Comparison of ENCODE assay signal across 20 cellular contexts in genomic region chr1:149877211-149877946, GRCh38. TPM values are rescaled to one million over a fixed set of nuclear protein-coding genes. Genes with fewer than 3 reads are reported as not detected.
DNase-seq lines count a peak whose midpoint lies in the region; ATAC-seq and TF ChIP-seq lines count a peak whose summit lies in the region.
"Had no signal": no experiment of that assay in that cellular context is flagged by ENCODE, and none has a peak within 500 bp of the region (broad histone marks: within the 10 kb centered on the region; RNA-seq: fewer than 3 reads in every experiment).

No MANE protein-coding gene starts in this region.

- H3K4me3 ChIP-seq in left ventricle myocardium inferior, result no peak overlapping the region
- H3K4me3 ChIP-seq: HAP-1, Peyer's patch had no signal

- ATAC-seq in GM19328 (IDR thresholded peaks at IDR 0.05; ENCODE audit: unreplicated experiment), result no peak
- ATAC-seq in HG02885 (IDR thresholded peaks at IDR 0.05; ENCODE audit: poor library complexity, unreplicated experiment), result no peak

- no peaks in the 10 kb centered on the region for H3K27me3 ChIP-seq in left ventricle myocardium inferior (ENCODE audit: low read depth)
- H3K27me3 ChIP-seq: Peyer's patch had no signal

- H3K4me3 Mint-ChIP-seq in activated CD4-positive, alpha-beta T cell treated with anti-CD3 and anti-CD28 coated beads, Interleukin-2, amount 10 ng/mL, durations not matched to agents 24 days and 14 days, result no peak overlapping the region
- H3K4me3 Mint-ChIP-seq in glutamatergic neuron (ENCODE audit: unreplicated experiment), result no peak overlapping the region

- no peak overlapping the region for H3K27ac ChIP-seq in left ventricle myocardium inferior (replicated peaks)
- H3K27ac ChIP-seq: Peyer's patch had no signal

- peaks cover 2% of the 10 kb centered on the region for H3K36me3 Mint-ChIP-seq in activated CD4-positive, alpha-beta T cell treated with anti-CD3 and anti-CD28 coated beads, Interleukin-2, amount 10 ng/mL, durations not matched to agents 24 days and 14 days (ENCODE audit: low read depth)
- no peaks in the 10 kb centered on the region for H3K36me3 Mint-ChIP-seq in glutamatergic neuron (ENCODE audit: unreplicated experiment)

- no peaks in the 10 kb centered on the region for H3K36me3 ChIP-seq in left ventricle myocardium inferior
- H3K36me3 ChIP-seq: HAP-1, Peyer's patch had no signal

- intact Hi-C loops in activated CD4-positive, alpha-beta T cell treated with anti-CD3 and anti-CD28 coated beads, Interleukin-2, amount 10 ng/mL, durations not matched to agents 24 days and 14 days (cut with micrococcal nuclease), result no loop called here
- intact Hi-C loops in cardiac septum (cut with DNase I), result no loop called here
- intact Hi-C loops in left ventricle myocardium inferior (cut with micrococcal nuclease), result no loop called here

- H3K9me3 Mint-ChIP-seq in activated CD4-positive, alpha-beta T cell treated with anti-CD3 and anti-CD28 coated beads, Interleukin-2, amount 10 ng/mL, durations not matched to agents 24 days and 14 days, result no peaks in the 10 kb centered on the region
- H3K9me3 Mint-ChIP-seq in glutamatergic neuron (ENCODE audit: unreplicated experiment), result no peaks in the 10 kb centered on the region

- no peak overlapping the region for H3K27ac Mint-ChIP-seq in activated CD4-positive, alpha-beta T cell treated with anti-CD3 and anti-CD28 coated beads, Interleukin-2, amount 10 ng/mL, durations not matched to agents 24 days and 14 days
- H3K27ac Mint-ChIP-seq in glutamatergic neuron (ENCODE audit: unreplicated experiment), result peak overlapping the region; percentile 28

- DNase-seq in activated CD4-positive, alpha-beta T cell treated with anti-CD3 and anti-CD28 coated beads, Interleukin-2, amount 10 ng/mL, durations not matched to agents 24 days and 14 days, result peak; percentile 50
- no peak for DNase-seq in activated CD4-positive, alpha-beta T cell treated with anti-CD3 and anti-CD28 coated beads for 1 hour
- DNase-seq in cardiac septum (ENCODE audit: low spot score) (peak; percentile 70), left ventricle myocardium inferior (no peak), glutamatergic neuron (no peak), NCI-H748 (lab: John Stamatoyannopoulos, UW; ENCODE audit: unreplicated experiment) (no peak)
- DNase-seq: 8988T, C1 segment of cervical spinal cord, DMS53, IMR-90, MV-4-11, NCI-H1417 treated with DMSO at 0.1 percent for 48 hours, NCI-H2081, NCI-H510A treated with DMSO at 0.1 percent for 48 hours, Peyer's patch, Right ventricle myocardium superior had no signal

- H3K4me1 Mint-ChIP-seq in activated CD4-positive, alpha-beta T cell treated with anti-CD3 and anti-CD28 coated beads, Interleukin-2, amount 10 ng/mL, durations not matched to agents 24 days and 14 days, result peaks cover 20% of the 10 kb centered on the region
- H3K4me1 Mint-ChIP-seq in glutamatergic neuron (ENCODE audit: low read depth, unreplicated experiment), result no peaks in the 10 kb centered on the region

- H3K9me3 ChIP-seq in left ventricle myocardium inferior (replicated peaks), result no peaks in the 10 kb centered on the region
- H3K9me3 ChIP-seq: HAP-1, Peyer's patch had no signal

- no peak for TF ChIP-seq CTCF in left ventricle myocardium inferior (IDR thresholded peaks at IDR 0.05; ENCODE audit: borderline replicate concordance)
- TF ChIP-seq CTCF in glutamatergic neuron (IDR thresholded peaks at IDR 0.05; ENCODE audit: partially characterized antibody, unreplicated experiment), result no peak

- no peaks in the 10 kb centered on the region for H3K4me1 ChIP-seq in left ventricle myocardium inferior
- H3K4me1 ChIP-seq: HAP-1, Peyer's patch had no signal

- no peaks in the 10 kb centered on the region for H3K27me3 Mint-ChIP-seq in activated CD4-positive, alpha-beta T cell treated with anti-CD3 and anti-CD28 coated beads, Interleukin-2, amount 10 ng/mL, durations not matched to agents 24 days and 14 days
- H3K27me3 Mint-ChIP-seq in glutamatergic neuron (ENCODE audit: unreplicated experiment), result peaks cover 2% of the 10 kb centered on the region

RNA-seq across cellular contexts. Expression of gene BOLA1, which starts 22.0 kb away (rescaled TPM):
- 25.8 and 26.6 TPM in 2 replicates for total RNA-seq in activated CD4-positive, alpha-beta T cell treated with anti-CD3 and anti-CD28 coated beads, Interleukin-2, amount 10 ng/mL, durations not matched to agents 24 days and 14 days
- 13.8 TPM for total RNA-seq in cardiac septum
- total RNA-seq in left ventricle myocardium inferior, result 19.4 TPM
- total RNA-seq in glutamatergic neuron (ENCODE audit: unreplicated experiment), result 6.4 TPM

RNA-seq across cellular contexts. Expression of gene SV2A, which starts 40.3 kb away (rescaled TPM):
- 18.0 and 18.9 TPM in 2 replicates for total RNA-seq in activated CD4-positive, alpha-beta T cell treated with anti-CD3 and anti-CD28 coated beads, Interleukin-2, amount 10 ng/mL, durations not matched to agents 24 days and 14 days
- total RNA-seq in cardiac septum (0.83 TPM), left ventricle myocardium inferior (0.44 TPM), glutamatergic neuron (ENCODE audit: unreplicated experiment) (34.9 TPM)
- total RNA-seq: HT-29 had no signal

RNA-seq across cellular contexts. Expression of gene SF3B4, which starts 50.2 kb away (rescaled TPM):
- 124 and 131 TPM in 2 replicates for total RNA-seq in activated CD4-positive, alpha-beta T cell treated with anti-CD3 and anti-CD28 coated beads, Interleukin-2, amount 10 ng/mL, durations not matched to agents 24 days and 14 days
- total RNA-seq in cardiac septum (30.3 TPM), left ventricle myocardium inferior (25.3 TPM), glutamatergic neuron (ENCODE audit: unreplicated experiment) (47.3 TPM)

RNA-seq across cellular contexts. Expression of gene MTMR11, which starts 59.3 kb away (rescaled TPM):
- 5.8 and 6.1 TPM in 2 replicates for total RNA-seq in activated CD4-positive, alpha-beta T cell treated with anti-CD3 and anti-CD28 coated beads, Interleukin-2, amount 10 ng/mL, durations not matched to agents 24 days and 14 days
- 6.1 TPM for total RNA-seq in cardiac septum
- total RNA-seq in left ventricle myocardium inferior, result 4.9 TPM
- 2.6 TPM for total RNA-seq in glutamatergic neuron (ENCODE audit: unreplicated experiment)

Comparison
In these comparisons a context has a peak if more than half of its experiments do, and no peak if none do; other contexts are left out.
1. DNase-seq: peak in activated CD4-positive, alpha-beta T cell treated with anti-CD3 and anti-CD28 coated beads, Interleukin-2, amount 10 ng/mL, durations not matched to agents 24 days and 14 days (single experiment) and cardiac septum (single experiment); none in activated CD4-positive, alpha-beta T cell treated with anti-CD3 and anti-CD28 coated beads for 1 hour (single experiment), left ventricle myocardium inferior (single experiment), glutamatergic neuron (single experiment) and NCI-H748 (single experiment).
2. RNA of gene SV2A, which starts 40.3 kb away (total RNA-seq): 34.9 TPM in glutamatergic neuron (single experiment) and 18.0 to 18.9 TPM in activated CD4-positive, alpha-beta T cell treated with anti-CD3 and anti-CD28 coated beads, Interleukin-2, amount 10 ng/mL, durations not matched to agents 24 days and 14 days; 0.83 TPM in cardiac septum (single experiment) and 0.44 TPM in left ventricle myocardium inferior (single experiment); every median in the first group is over 10 times any median in the second.